ENCODE assay signal across 8 cellular contexts in genomic region chr3:18389108-18389733, GRCh38. TPM values are rescaled to one million over a fixed set of nuclear protein-coding genes. Genes with fewer than 3 reads are reported as not detected.
A peak's percentile ranks its signal among the peaks of the same experiment; 100 is the strongest.
DNase-seq lines count a peak whose midpoint lies in the region; ATAC-seq, FAIRE-seq and TF ChIP-seq lines count a peak whose summit lies in the region.

No MANE protein-coding gene starts in this region.

- no peak overlapping the region for H3K27ac Mint-ChIP-seq in activated T-helper 1 cell treated with anti-CD3 and anti-CD28 coated beads, Interleukin-12 subunit alpha, Interleukin-12 subunit beta, Interleukin-2, Interleukin-4 antibody, amounts not matched to agents 30 ng/mL and 10 ng/mL and 1 ng/mL, durations not matched to agents 14 hours and 24 hours and 36 hours

- TF ChIP-seq CTCF in HFF-Myc (IDR thresholded peaks at IDR 0.05; ENCODE audit: low read depth, low read length, missing control alignments) (peak; percentile 46), thyroid gland (IDR thresholded peaks at IDR 0.05) (peak in 5 of 6 experiments; percentile 20 to 62 (median 44))

- intact Hi-C loops in thyroid gland (cut with DNase I) = no loop called here
- intact Hi-C loops in activated T-helper 1 cell treated with anti-CD3 and anti-CD28 coated beads, Interleukin-12 subunit alpha, Interleukin-12 subunit beta, Interleukin-2, Interleukin-4 antibody, amounts not matched to agents 30 ng/mL and 10 ng/mL and 1 ng/mL, durations not matched to agents 14 hours and 24 hours and 36 hours (cut with micrococcal nuclease) = loop anchor here (1.0 to 5.0 kb wide), 2 partner anchors 33 to 369 kb away; no protein-coding TSS in a partner anchor

- peaks cover 0 to under 1% of the 10 kb centered on the region in 2 donors for H3K36me3 ChIP-seq in thyroid gland

- no peaks in the 10 kb centered on the region for H3K4me1 ChIP-seq in thyroid gland

- peaks cover 62% of the 10 kb centered on the region for H3K36me3 Mint-ChIP-seq in activated T-helper 1 cell treated with anti-CD3 and anti-CD28 coated beads, Interleukin-12 subunit alpha, Interleukin-12 subunit beta, Interleukin-2, Interleukin-4 antibody, amounts not matched to agents 30 ng/mL and 10 ng/mL and 1 ng/mL, durations not matched to agents 14 hours and 24 hours and 36 hours (ENCODE audit: low read depth)

- H3K27ac ChIP-seq in thyroid gland = no peak overlapping the region

- no peak overlapping the region for H3K4me3 Mint-ChIP-seq in activated T-helper 1 cell treated with anti-CD3 and anti-CD28 coated beads, Interleukin-12 subunit alpha, Interleukin-12 subunit beta, Interleukin-2, Interleukin-4 antibody, amounts not matched to agents 30 ng/mL and 10 ng/mL and 1 ng/mL, durations not matched to agents 14 hours and 24 hours and 36 hours

- H3K4me1 Mint-ChIP-seq in activated T-helper 1 cell treated with anti-CD3 and anti-CD28 coated beads, Interleukin-12 subunit alpha, Interleukin-12 subunit beta, Interleukin-2, Interleukin-4 antibody, amounts not matched to agents 30 ng/mL and 10 ng/mL and 1 ng/mL, durations not matched to agents 14 hours and 24 hours and 36 hours (ENCODE audit: low read depth) = peaks cover 81% of the 10 kb centered on the region

- H3K27me3 Mint-ChIP-seq in activated T-helper 1 cell treated with anti-CD3 and anti-CD28 coated beads, Interleukin-12 subunit alpha, Interleukin-12 subunit beta, Interleukin-2, Interleukin-4 antibody, amounts not matched to agents 30 ng/mL and 10 ng/mL and 1 ng/mL, durations not matched to agents 14 hours and 24 hours and 36 hours (ENCODE audit: insufficient read depth) = no peaks in the 10 kb centered on the region

- no peaks in the 10 kb centered on the region for H3K27me3 ChIP-seq in thyroid gland

- H3K9me3 ChIP-seq in thyroid gland = no peaks in the 10 kb centered on the region

- DNase-seq in NCI-H1436 (lab: John Stamatoyannopoulos, UW) = peak; percentile 10
- DNase-seq in NCI-H1436 treated with DMSO at 0.1 percent for 48 hours (lab: John Stamatoyannopoulos, UW) = no peak
- no peak for DNase-seq in HFF-Myc (ENCODE audit: extremely low read depth, low read depth)
- peak; percentile 53 for DNase-seq in SK-N-DZ (ENCODE audit: low spot score)
- DNase-seq in frontal cortex (ENCODE audit: low spot score in 2 of 2) = no peak
- DNase-seq in thyroid gland = no peak
- DNase-seq in activated T-helper 1 cell treated with anti-CD3 and anti-CD28 coated beads, Interleukin-12 subunit alpha, Interleukin-12 subunit beta, Interleukin-2, Interleukin-4 antibody, amounts not matched to agents 30 ng/mL and 10 ng/mL and 1 ng/mL, durations not matched to agents 14 hours and 24 hours and 36 hours (ENCODE audit: low spot score) = no peak

- peak; percentile 48 for FAIRE-seq in frontal cortex (lab: Jason Lieb, UNC)

- H3K9me3 Mint-ChIP-seq in activated T-helper 1 cell treated with anti-CD3 and anti-CD28 coated beads, Interleukin-12 subunit alpha, Interleukin-12 subunit beta, Interleukin-2, Interleukin-4 antibody, amounts not matched to agents 30 ng/mL and 10 ng/mL and 1 ng/mL, durations not matched to agents 14 hours and 24 hours and 36 hours = no peaks in the 10 kb centered on the region

- no peak for TF ChIP-seq POLR2A in thyroid gland (IDR thresholded peaks at IDR 0.05)

- H3K4me3 ChIP-seq in HFF-Myc (replicated peaks; ENCODE audit: low read depth, low read length) (no peak overlapping the region), thyroid gland (replicated peaks in 1 of 3) (no peak overlapping the region)

- WGBS in thyroid gland, 2 donors = 50 to 51% methylated on average over 2 of the region's 2 CpGs

- no peak for ATAC-seq in HG03439 (IDR thresholded peaks at IDR 0.05; ENCODE audit: unreplicated experiment)

RNA-seq across cellular contexts. Expression of gene SATB1, which starts 35.9 kb away (rescaled TPM):
- polyA plus RNA-seq in SK-N-DZ (2014; cell fraction: cytosol; rRNA removed) = 60.7 and 66.5 TPM in 2 replicates
- 36.4 and 76.3 TPM in 2 replicates for polyA plus RNA-seq in SK-N-DZ (2014; cell fraction: nucleus; rRNA removed)
- total RNA-seq in frontal cortex (67.7 TPM), thyroid gland (100 to 1,000 TPM in 1 of 4 donors, 10 to 100 TPM in 3; 45.4 to 115 (median 64.4) TPM)
- 679 and 686 TPM in 2 replicates for total RNA-seq in activated T-helper 1 cell treated with anti-CD3 and anti-CD28 coated beads, Interleukin-12 subunit alpha, Interleukin-12 subunit beta, Interleukin-2, Interleukin-4 antibody, amounts not matched to agents 30 ng/mL and 10 ng/mL and 1 ng/mL, durations not matched to agents 14 hours and 24 hours and 36 hours

Comparison
In these comparisons a context has a peak if more than half of its experiments do, and no peak if none do; other contexts are left out.
1. DNase-seq: peak in NCI-H1436 (single experiment) and SK-N-DZ (single experiment); none in NCI-H1436 treated with DMSO at 0.1 percent for 48 hours (single experiment), HFF-Myc (single experiment), frontal cortex (0 of 2), thyroid gland (0 of 2) and activated T-helper 1 cell treated with anti-CD3 and anti-CD28 coated beads, Interleukin-12 subunit alpha, Interleukin-12 subunit beta, Interleukin-2, Interleukin-4 antibody, amounts not matched to agents 30 ng/mL and 10 ng/mL and 1 ng/mL, durations not matched to agents 14 hours and 24 hours and 36 hours (single experiment).